Comparison of ENCODE assay signal across 18 cellular contexts in the genomic region with DNA sequence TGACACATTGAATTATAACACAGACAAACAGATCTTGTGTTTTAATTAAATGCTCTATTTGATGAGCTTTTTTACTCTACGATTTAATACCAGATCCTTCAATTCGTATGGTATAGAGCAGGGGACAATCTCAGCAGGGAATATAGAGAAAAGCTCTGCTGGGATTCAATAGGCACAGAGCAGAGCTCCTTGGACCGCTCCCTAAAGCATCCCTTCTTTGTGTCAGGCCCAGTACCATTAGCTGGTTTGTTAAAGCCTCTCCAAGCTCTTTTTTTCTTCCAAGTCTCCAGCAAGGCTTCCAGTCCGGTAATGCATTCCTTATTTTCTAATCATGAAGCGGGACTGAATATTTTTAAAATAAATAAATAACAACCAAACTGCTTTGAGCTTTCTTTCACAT.
DNase-seq lines count a peak whose midpoint lies in the region; ATAC-seq, FAIRE-seq and TF ChIP-seq lines count a peak whose summit lies in the region.
"Had no signal": no experiment of that assay in that cellular context is flagged by ENCODE, and none has a peak within 500 bp of the region (broad histone marks: within the 10 kb centered on the region; RNA-seq: fewer than 3 reads in every experiment).

No MANE protein-coding gene starts in this region.

- H3K4me3 Mint-ChIP-seq in GM23338 = no peak overlapping the region
- H3K4me3 Mint-ChIP-seq in WTC11 = no peak overlapping the region
- H3K4me3 Mint-ChIP-seq in nephron progenitor cell = no peak overlapping the region
- H3K4me3 Mint-ChIP-seq: CD4-positive, alpha-beta memory T cell had no signal

- no peak for FAIRE-seq in small intestine (lab: Jason Lieb, UNC)
- FAIRE-seq: GM12891, GM18507, H1 had no signal

- CTCF ChIA-PET in WTC11 (lab: Charles Lee) = interaction anchor here (1.0 kb wide), 1 partner anchor 50 kb away, joined by 3 read pairs; no protein-coding TSS in a partner anchor

- no peaks in the 10 kb centered on the region for H3F3A ChIP-seq in GM23338 (replicated peaks; ENCODE audit: low read depth)

- H3K27me3 Mint-ChIP-seq in GM23338 (ENCODE audit: insufficient read depth, low read depth, poor library complexity) (no peaks in the 10 kb centered on the region), WTC11 (ENCODE audit: low read depth) (no peaks in the 10 kb centered on the region), nephron progenitor cell (ENCODE audit: low read depth, poor library complexity) (no peaks in the 10 kb centered on the region)
- H3K27me3 Mint-ChIP-seq: CD4-positive, alpha-beta memory T cell had no signal

- TF ChIP-seq CTCF in GM23338 (conservative IDR thresholded peaks at IDR 0.05; ENCODE audit: low read depth in 2 of 2) (no peak), WTC11 (IDR thresholded peaks at IDR 0.05) (no peak), nephron progenitor cell (IDR thresholded peaks at IDR 0.05) (no peak)

- no peak overlapping the region for H2AFZ ChIP-seq in GM23338

- H4K20me1 ChIP-seq in GM23338 (replicated peaks; ENCODE audit: insufficient read depth) = no peaks in the 10 kb centered on the region

- H3K4me2 ChIP-seq in GM23338 = no peak overlapping the region

- 71 to 85% (median 84%) methylated on average over 5 of the region's 5 CpGs for WGBS in small intestine, 3 donors

- H3K27ac ChIP-seq in GM23338 (ENCODE audit: low read depth) (no peak overlapping the region), small intestine (ENCODE audit: low read depth in 1 of 2, low read length in 1 of 2) (no peak overlapping the region)

- no peaks in the 10 kb centered on the region for H3K4me1 Mint-ChIP-seq in GM23338
- H3K4me1 Mint-ChIP-seq in WTC11 = peaks cover 9% of the 10 kb centered on the region
- no peaks in the 10 kb centered on the region for H3K4me1 Mint-ChIP-seq in nephron progenitor cell
- H3K4me1 Mint-ChIP-seq: CD4-positive, alpha-beta memory T cell had no signal

- H3K27ac Mint-ChIP-seq in GM23338 (no peak overlapping the region), WTC11 (no peak overlapping the region), nephron progenitor cell (peak overlapping the region; percentile 31)
- H3K27ac Mint-ChIP-seq: CD4-positive, alpha-beta memory T cell had no signal

- DNase-seq in GM23338 (ENCODE audit: low spot score) (peak; percentile 13), WTC11 (ENCODE audit: low spot score) (no peak), nephron progenitor cell (no peak), retina (peak; percentile 9), small intestine (no peak), LoVo (ENCODE audit: low spot score) (no peak)
- DNase-seq: C1 segment of cervical spinal cord; Calu3; CD4-positive, alpha-beta memory T cell; COR-L47; DMS53; DMS79 treated with DMSO at 0.1 percent for 48 hours; GF-D8; H7 had no signal

- H3K36me3 Mint-ChIP-seq in GM23338 (ENCODE audit: low read depth) (no peaks in the 10 kb centered on the region), WTC11 (no peaks in the 10 kb centered on the region), nephron progenitor cell (ENCODE audit: low read depth) (no peaks in the 10 kb centered on the region)
- H3K36me3 Mint-ChIP-seq: CD4-positive, alpha-beta memory T cell had no signal

- H3K9me2 ChIP-seq in GM23338 (ENCODE audit: insufficient read depth) = no peaks in the 10 kb centered on the region

- H3K9me3 ChIP-seq in small intestine (ENCODE audit: control insufficient read depth, low read depth) = no peaks in the 10 kb centered on the region

- ATAC-seq in GM23338 (peak; percentile 83), WTC11 (peak; percentile 60)
- ATAC-seq: HCT116 had no signal

- H3K4me3 ChIP-seq in GM23338 (no peak overlapping the region), small intestine (ENCODE audit: low read depth in 1 of 2, low read length in 2 of 2) (no peak overlapping the region)

- no peaks in the 10 kb centered on the region for H3K4me1 ChIP-seq in GM23338 (ENCODE audit: insufficient read depth)
- H3K4me1 ChIP-seq in small intestine (ENCODE audit: control insufficient read depth in 2 of 2, insufficient read depth in 1 of 2, low read depth in 1 of 2, low read length in 1 of 2) = no peaks in the 10 kb centered on the region

- H3K36me3 ChIP-seq in GM23338 (ENCODE audit: insufficient read depth) (no peaks in the 10 kb centered on the region), small intestine (ENCODE audit: control insufficient read depth in 2 of 2, insufficient read depth in 2 of 2, low read length in 2 of 2) (no peaks in the 10 kb centered on the region)

- POLR2A ChIA-PET in WTC11 (lab: Charles Lee) = no interaction called here

- no peaks in the 10 kb centered on the region for H3K79me2 ChIP-seq in GM23338 (replicated peaks; ENCODE audit: insufficient read depth)

- H3K27me3 ChIP-seq in GM23338 (ENCODE audit: insufficient read depth) = no peaks in the 10 kb centered on the region
- H3K27me3 ChIP-seq in small intestine (ENCODE audit: control insufficient read depth in 2 of 2, insufficient read depth in 2 of 2, low read length in 2 of 2) = no peaks in the 10 kb centered on the region

- H3K9me3 Mint-ChIP-seq in GM23338 (no peaks in the 10 kb centered on the region), WTC11 (no peaks in the 10 kb centered on the region), nephron progenitor cell (no peaks in the 10 kb centered on the region)
- H3K9me3 Mint-ChIP-seq: CD4-positive, alpha-beta memory T cell had no signal

TF ChIP-seq in GM23338, 12 proteins besides CTCF, POLR2A, EP300 and RAD21:
- TF ChIP-seq CREB1 (CRISPR knock-in tag; IDR thresholded peaks at IDR 0.05; ENCODE audit: low read depth) (no peak), STAT1 (IDR thresholded peaks at IDR 0.05; ENCODE audit: unreplicated experiment) (no peak)

TF ChIP-seq in WTC11, 78 proteins besides CTCF, POLR2A, EP300 and RAD21:
- no peak for TF ChIP-seq KAT7 (CRISPR knock-in tag; IDR thresholded peaks at IDR 0.05; ENCODE audit: borderline replicate concordance)

Comparison
In these comparisons a context has a peak if more than half of its experiments do, and no peak if none do; other contexts are left out.
1. DNase-seq: peak in GM23338 (single experiment) and retina (single experiment); none in WTC11 (single experiment), nephron progenitor cell (single experiment), small intestine (single experiment) and LoVo (single experiment).